ENCODE assay signal across 16 cellular contexts in the genomic region with DNA sequence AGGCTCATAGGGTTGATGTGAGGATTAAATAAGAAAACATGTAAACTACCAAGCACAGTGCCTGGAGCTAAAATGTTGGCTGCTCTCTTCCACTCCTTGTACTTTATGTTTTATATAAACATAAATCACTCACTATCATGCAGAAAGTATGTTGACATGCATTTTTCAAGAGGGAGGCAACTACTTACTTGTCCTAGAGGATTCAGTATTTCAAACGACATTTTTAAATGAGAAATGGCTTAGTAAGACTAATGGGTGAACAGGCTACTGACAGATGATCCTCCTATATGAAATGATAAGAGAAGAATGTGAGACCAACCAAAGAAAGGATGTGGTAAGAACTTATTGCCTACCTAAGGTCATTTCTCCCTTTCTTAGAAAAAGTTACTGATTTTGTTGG. TPM values are rescaled to one million over a fixed set of nuclear protein-coding genes. Genes with fewer than 3 reads are reported as not detected.
DNase-seq lines count a peak whose midpoint lies in the region; ATAC-seq, FAIRE-seq and TF ChIP-seq lines count a peak whose summit lies in the region.
"Had no signal": no experiment of that assay in that cellular context is flagged by ENCODE, and none has a peak within 500 bp of the region (broad histone marks: within the 10 kb centered on the region; RNA-seq: fewer than 3 reads in every experiment).

No MANE protein-coding gene starts in this region.

- no peak overlapping the region for H3K4me3 ChIP-seq in HEK293 (ENCODE audit: low read depth, low read length)
- no peak overlapping the region for H3K4me3 ChIP-seq in adipocyte (ENCODE audit: low read length)
- H3K4me3 ChIP-seq in small intestine (ENCODE audit: low read depth in 1 of 2, low read length in 2 of 2), result no peak overlapping the region
- H3K4me3 ChIP-seq: thoracic aorta had no signal

- no peak overlapping the region for H3K27ac ChIP-seq in HEK293 (ENCODE audit: extremely low read depth, low read depth, low read length)
- no peak overlapping the region for H3K27ac ChIP-seq in small intestine (ENCODE audit: low read depth in 1 of 2, low read length in 1 of 2)
- H3K27ac ChIP-seq: thoracic aorta had no signal

- ATAC-seq in GM19397 (IDR thresholded peaks at IDR 0.05; ENCODE audit: unreplicated experiment), result no peak
- ATAC-seq: naive thymus-derived CD4-positive, alpha-beta T cell had no signal

- CTCF ChIA-PET in HEK293 (lab: Yijun Ruan, JAX), result no interaction called here

- FAIRE-seq in small intestine (lab: Jason Lieb, UNC), result no peak
- FAIRE-seq: GM12891 had no signal

- H3K4me1 ChIP-seq in HEK293 (ENCODE audit: control insufficient read depth, insufficient read depth, low read length) (no peaks in the 10 kb centered on the region), adipocyte (ENCODE audit: control insufficient read depth, insufficient read depth, low read length) (peaks cover 15% of the 10 kb centered on the region), small intestine (ENCODE audit: control insufficient read depth in 2 of 2, insufficient read depth in 1 of 2, low read depth in 1 of 2, low read length in 1 of 2) (no peaks in the 10 kb centered on the region)

- H3K9me3 ChIP-seq in HEK293 (ENCODE audit: control insufficient read depth, insufficient read depth, low read depth, low read length) (no peaks in the 10 kb centered on the region), adipocyte (ENCODE audit: control insufficient read depth, low read length) (no peaks in the 10 kb centered on the region), small intestine (ENCODE audit: control insufficient read depth, low read depth) (no peaks in the 10 kb centered on the region)
- H3K9me3 ChIP-seq: thoracic aorta had no signal

- H3K27me3 ChIP-seq in adipocyte (replicated peaks; ENCODE audit: control insufficient read depth, insufficient read depth, low read length) (no peaks in the 10 kb centered on the region), small intestine (ENCODE audit: control insufficient read depth in 2 of 2, insufficient read depth in 2 of 2, low read length in 2 of 2) (no peaks in the 10 kb centered on the region)

- POLR2A ChIA-PET in HEK293 (lab: Yijun Ruan, JAX), result no interaction called here

- H3K36me3 ChIP-seq in HEK293 (ENCODE audit: control insufficient read depth in 2 of 2, insufficient read depth in 1 of 2, low read length in 2 of 2), result peaks cover 65% of the 10 kb centered on the region in 2 experiments
- peaks cover 17% of the 10 kb centered on the region for H3K36me3 ChIP-seq in adipocyte (ENCODE audit: control insufficient read depth, insufficient read depth, low read length, severe bottlenecking)
- H3K36me3 ChIP-seq in small intestine (ENCODE audit: control insufficient read depth in 2 of 2, insufficient read depth in 2 of 2, low read length in 2 of 2), result peaks cover 0 to 2% of the 10 kb centered on the region in 2 donors

- WGBS in small intestine, 3 donors, result 45 to 61% (median 58%) methylated on average over 1 of the region's 1 CpG

- DNase-seq in AG20443 (ENCODE audit: low spot score), result peak; percentile 17
- peak; percentile 83 for DNase-seq in adipocyte (ENCODE audit: low read depth)
- peak; percentile 29 for DNase-seq in fibroblast of the conjunctiva (ENCODE audit: low read depth)
- no peak for DNase-seq in HuH-7.5 (ENCODE audit: low spot score)
- DNase-seq in small intestine, result no peak
- DNase-seq: activated gamma-delta T cell; C1 segment of cervical spinal cord; naive thymus-derived CD4-positive, alpha-beta T cell; NCI-H2081; NCI-H774; stimulated activated CD4-positive, alpha-beta T cell treated with anti-CD3 and anti-CD28 coated beads, Interleukin-1b, Interleukin-23, amount 100 ng/mL, for 48 hours; T-helper 9 cell had no signal

- TF ChIP-seq CTCF in HEK293 (tag by site-specific recombination; IDR thresholded peaks at IDR 0.05), result no peak

- no peak overlapping the region for H3K9ac ChIP-seq in adipocyte (ENCODE audit: low read length)

TF ChIP-seq in HEK293, 187 proteins besides CTCF, POLR2A, EP300 and RAD21:
- TF ChIP-seq, protein P1, sequence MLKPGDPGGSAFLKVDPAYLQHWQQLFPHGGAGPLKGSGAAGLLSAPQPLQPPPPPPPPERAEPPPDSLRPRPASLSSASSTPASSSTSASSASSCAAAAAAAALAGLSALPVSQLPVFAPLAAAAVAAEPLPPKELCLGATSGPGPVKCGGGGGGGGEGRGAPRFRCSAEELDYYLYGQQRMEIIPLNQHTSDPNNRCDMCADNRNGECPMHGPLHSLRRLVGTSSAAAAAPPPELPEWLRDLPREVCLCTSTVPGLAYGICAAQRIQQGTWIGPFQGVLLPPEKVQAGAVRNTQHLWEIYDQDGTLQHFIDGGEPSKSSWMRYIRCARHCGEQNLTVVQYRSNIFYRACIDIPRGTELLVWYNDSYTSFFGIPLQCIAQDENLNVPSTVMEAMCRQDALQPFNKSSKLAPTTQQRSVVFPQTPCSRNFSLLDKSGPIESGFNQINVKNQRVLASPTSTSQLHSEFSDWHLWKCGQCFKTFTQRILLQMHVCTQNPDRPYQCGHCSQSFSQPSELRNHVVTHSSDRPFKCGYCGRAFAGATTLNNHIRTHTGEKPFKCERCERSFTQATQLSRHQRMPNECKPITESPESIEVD (tag by site-specific recombination; IDR thresholded peaks at IDR 0.05), result peak; percentile 26; the same call in 1 of the 2 replicates
- TF ChIP-seq ZBTB20 (tag by site-specific recombination; IDR thresholded peaks at IDR 0.05) (no peak), ZNF473 (tag by site-specific recombination; IDR thresholded peaks at IDR 0.05) (no peak), WT1 (tag by site-specific recombination; IDR thresholded peaks at IDR 0.05) (no peak), ZNF174 (tag by site-specific recombination; IDR thresholded peaks at IDR 0.05) (no peak), FEZF1 (tag by site-specific recombination; IDR thresholded peaks at IDR 0.05) (peak; percentile 43), SCRT2 (tag by site-specific recombination; IDR thresholded peaks at IDR 0.05) (no peak), ZNF777 (tag by site-specific recombination; IDR thresholded peaks at IDR 0.05; ENCODE audit: borderline replicate concordance) (no peak), ZNF121 (tag by site-specific recombination; IDR thresholded peaks at IDR 0.05) (no peak)
- TF ChIP-seq, protein P2, sequence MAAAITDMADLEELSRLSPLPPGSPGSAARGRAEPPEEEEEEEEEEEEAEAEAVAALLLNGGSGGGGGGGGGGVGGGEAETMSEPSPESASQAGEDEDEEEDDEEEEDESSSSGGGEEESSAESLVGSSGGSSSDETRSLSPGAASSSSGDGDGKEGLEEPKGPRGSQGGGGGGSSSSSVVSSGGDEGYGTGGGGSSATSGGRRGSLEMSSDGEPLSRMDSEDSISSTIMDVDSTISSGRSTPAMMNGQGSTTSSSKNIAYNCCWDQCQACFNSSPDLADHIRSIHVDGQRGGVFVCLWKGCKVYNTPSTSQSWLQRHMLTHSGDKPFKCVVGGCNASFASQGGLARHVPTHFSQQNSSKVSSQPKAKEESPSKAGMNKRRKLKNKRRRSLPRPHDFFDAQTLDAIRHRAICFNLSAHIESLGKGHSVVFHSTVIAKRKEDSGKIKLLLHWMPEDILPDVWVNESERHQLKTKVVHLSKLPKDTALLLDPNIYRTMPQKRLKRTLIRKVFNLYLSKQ (tag by site-specific recombination; IDR thresholded peaks at IDR 0.05; ENCODE audit: borderline replicate concordance), result no peak
- TF ChIP-seq, protein P3, sequence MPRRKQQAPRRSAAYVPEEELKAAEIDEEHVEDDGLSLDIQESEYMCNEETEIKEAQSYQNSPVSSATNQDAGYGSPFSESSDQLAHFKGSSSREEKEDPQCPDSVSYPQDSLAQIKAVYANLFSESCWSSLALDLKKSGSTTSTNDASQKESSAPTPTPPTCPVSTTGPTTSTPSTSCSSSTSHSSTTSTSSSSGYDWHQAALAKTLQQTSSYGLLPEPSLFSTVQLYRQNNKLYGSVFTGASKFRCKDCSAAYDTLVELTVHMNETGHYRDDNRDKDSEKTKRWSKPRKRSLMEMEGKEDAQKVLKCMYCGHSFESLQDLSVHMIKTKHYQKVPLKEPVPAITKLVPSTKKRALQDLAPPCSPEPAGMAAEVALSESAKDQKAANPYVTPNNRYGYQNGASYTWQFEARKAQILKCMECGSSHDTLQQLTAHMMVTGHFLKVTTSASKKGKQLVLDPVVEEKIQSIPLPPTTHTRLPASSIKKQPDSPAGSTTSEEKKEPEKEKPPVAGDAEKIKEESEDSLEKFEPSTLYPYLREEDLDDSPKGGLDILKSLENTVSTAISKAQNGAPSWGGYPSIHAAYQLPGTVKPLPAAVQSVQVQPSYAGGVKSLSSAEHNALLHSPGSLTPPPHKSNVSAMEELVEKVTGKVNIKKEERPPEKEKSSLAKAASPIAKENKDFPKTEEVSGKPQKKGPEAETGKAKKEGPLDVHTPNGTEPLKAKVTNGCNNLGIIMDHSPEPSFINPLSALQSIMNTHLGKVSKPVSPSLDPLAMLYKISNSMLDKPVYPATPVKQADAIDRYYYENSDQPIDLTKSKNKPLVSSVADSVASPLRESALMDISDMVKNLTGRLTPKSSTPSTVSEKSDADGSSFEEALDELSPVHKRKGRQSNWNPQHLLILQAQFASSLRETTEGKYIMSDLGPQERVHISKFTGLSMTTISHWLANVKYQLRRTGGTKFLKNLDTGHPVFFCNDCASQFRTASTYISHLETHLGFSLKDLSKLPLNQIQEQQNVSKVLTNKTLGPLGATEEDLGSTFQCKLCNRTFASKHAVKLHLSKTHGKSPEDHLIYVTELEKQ (tag by site-specific recombination; IDR thresholded peaks at IDR 0.05; ENCODE audit: borderline replicate concordance), result no peak
- TF ChIP-seq, protein P4, sequence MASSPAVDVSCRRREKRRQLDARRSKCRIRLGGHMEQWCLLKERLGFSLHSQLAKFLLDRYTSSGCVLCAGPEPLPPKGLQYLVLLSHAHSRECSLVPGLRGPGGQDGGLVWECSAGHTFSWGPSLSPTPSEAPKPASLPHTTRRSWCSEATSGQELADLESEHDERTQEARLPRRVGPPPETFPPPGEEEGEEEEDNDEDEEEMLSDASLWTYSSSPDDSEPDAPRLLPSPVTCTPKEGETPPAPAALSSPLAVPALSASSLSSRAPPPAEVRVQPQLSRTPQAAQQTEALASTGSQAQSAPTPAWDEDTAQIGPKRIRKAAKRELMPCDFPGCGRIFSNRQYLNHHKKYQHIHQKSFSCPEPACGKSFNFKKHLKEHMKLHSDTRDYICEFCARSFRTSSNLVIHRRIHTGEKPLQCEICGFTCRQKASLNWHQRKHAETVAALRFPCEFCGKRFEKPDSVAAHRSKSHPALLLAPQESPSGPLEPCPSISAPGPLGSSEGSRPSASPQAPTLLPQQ (tag by site-specific recombination; IDR thresholded peaks at IDR 0.05), result peak; percentile 53

RNA-seq across cellular contexts. Expression of a gene that starts 21.0 kb away (rescaled TPM):
- polyA plus RNA-seq in small intestine, result 1 to 10 TPM; 4.1 to 8.1 (median 6.5) TPM

RNA-seq across cellular contexts. Expression of a gene that starts 48.4 kb away (rescaled TPM):
- 10 to 100 TPM in 2 of 3 donors, 1 to 10 TPM in 1; 7.8 to 18.4 (median 13.4) TPM for polyA plus RNA-seq in small intestine

RNA-seq across cellular contexts. Expression of a gene that starts 49.4 kb away (rescaled TPM):
- polyA plus RNA-seq in small intestine, result 10 to 100 TPM in 1 of 3 donors, 1 to 10 TPM in 2; 2.7 to 12.9 (median 2.9) TPM

RNA-seq across cellular contexts. Expression of a gene that starts 52.6 kb away (rescaled TPM):
- 10 to 100 TPM; 38.9 to 70.0 (median 40.0) TPM for polyA plus RNA-seq in small intestine

Comparison
In these comparisons a context has a peak if more than half of its experiments do, and no peak if none do; other contexts are left out.
1. DNase-seq: peak in AG20443 (single experiment), adipocyte (single experiment) and fibroblast of the conjunctiva (single experiment); none in HuH-7.5 (single experiment) and small intestine (single experiment).